ENCODE assay signal across 16 cellular contexts in genomic region chr4:166502660-166503059, GRCh38.
"Had no signal": no experiment of that assay in that cellular context is flagged by ENCODE, and none has a peak within 500 bp of the region (broad histone marks: within the 10 kb centered on the region; RNA-seq: fewer than 3 reads in every experiment).

No MANE protein-coding gene starts in this region.

- H3K4me1 Mint-ChIP-seq: memory B cell had no signal

- H3K27ac ChIP-seq: left ventricle myocardium inferior, lower lobe of right lung, thoracic aorta, transverse colon had no signal

- FAIRE-seq: endometrium, frontal cortex, small intestine, urothelium cell line had no signal

- DNase-seq: effector memory CD4-positive, alpha-beta T cell; left cardiac atrium; left ventricle myocardium inferior; lower lobe of right lung; midbrain; small intestine; stimulated activated CD4-positive, alpha-beta T cell treated with anti-CD3 and anti-CD28 coated beads, Interleukin-2, amount 100 ng/mL, for 48 hours; transverse colon had no signal

- H3K36me3 ChIP-seq: left ventricle myocardium inferior, lower lobe of right lung, thoracic aorta, transverse colon had no signal

- H3K27me3 ChIP-seq: transverse colon had no signal

- H3K36me3 Mint-ChIP-seq: memory B cell had no signal

- H3K27ac Mint-ChIP-seq: memory B cell; natural killer cell treated with Interleukin-12 subunit alpha and Interleukin-12 subunit beta and Interleukin-15 and Interleukin-18, amount 100 ng/mL, for 72 hours; stimulated activated naive CD8-positive, alpha-beta T cell treated with anti-CD3 and anti-CD28 coated beads, Interleukin-15, Interleukin-2, amounts not matched to agents 100 ng/mL and 50 ng/mL, for 24 hours had no signal

- H3K4me1 ChIP-seq: left ventricle myocardium inferior, lower lobe of right lung, transverse colon had no signal

- H3K9me3 ChIP-seq: lower lobe of right lung, thoracic aorta, transverse colon had no signal

- H3K27me3 Mint-ChIP-seq: memory B cell; natural killer cell treated with Interleukin-12 subunit alpha and Interleukin-12 subunit beta and Interleukin-15 and Interleukin-18, amount 100 ng/mL, for 72 hours; stimulated activated naive CD8-positive, alpha-beta T cell treated with anti-CD3 and anti-CD28 coated beads, Interleukin-15, Interleukin-2, amounts not matched to agents 100 ng/mL and 50 ng/mL, for 24 hours had no signal

- H3K4me3 ChIP-seq: left ventricle myocardium inferior, lower lobe of right lung, thoracic aorta, transverse colon had no signal

- ATAC-seq: natural killer cell treated with Interleukin-12 subunit alpha and Interleukin-12 subunit beta and Interleukin-15 and Interleukin-18, amount 100 ng/mL, for 72 hours; right cardiac atrium had no signal

- H3K4me3 Mint-ChIP-seq: memory B cell; natural killer cell treated with Interleukin-12 subunit alpha and Interleukin-12 subunit beta and Interleukin-15 and Interleukin-18, amount 100 ng/mL, for 72 hours; stimulated activated naive CD8-positive, alpha-beta T cell treated with anti-CD3 and anti-CD28 coated beads, Interleukin-15, Interleukin-2, amounts not matched to agents 100 ng/mL and 50 ng/mL, for 24 hours had no signal
